In the genomic region with DNA sequence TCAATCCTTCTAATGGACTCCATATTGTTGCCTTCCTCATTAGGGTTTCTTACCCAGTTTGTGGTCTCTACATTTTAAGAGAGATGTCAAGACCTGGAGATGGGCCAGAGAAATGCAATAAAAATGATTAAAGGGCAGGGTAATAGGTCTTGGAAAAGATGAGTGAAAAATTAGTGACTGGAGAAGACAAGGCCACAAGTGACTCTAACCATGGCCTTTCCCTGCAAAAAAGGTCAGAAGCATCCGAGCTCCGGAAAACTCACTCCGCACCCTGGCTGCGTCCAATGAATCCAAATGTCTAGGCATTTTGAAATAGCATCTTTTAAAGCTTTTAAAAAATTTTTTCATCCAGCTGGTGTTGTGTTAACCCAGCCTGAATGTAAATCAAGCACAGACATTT, we compare ENCODE assay signal across 24 cellular contexts.
"Had no signal": no experiment of that assay in that cellular context is flagged by ENCODE, and none has a peak within 500 bp of the region (broad histone marks: within the 10 kb centered on the region; RNA-seq: fewer than 3 reads in every experiment).

No MANE protein-coding gene starts in this region.

- H3K27ac ChIP-seq: left ventricle myocardium inferior, ovary, right atrium auricular region, right lobe of liver, tibial nerve, uterus had no signal

- H3K9me3 Mint-ChIP-seq: mesothelial cell of epicardium, natural killer cell, type B pancreatic cell had no signal

- H3K27me3 ChIP-seq: ovary, right atrium auricular region, right lobe of liver, tibial nerve, uterus had no signal

- H3K9me3 ChIP-seq: ovary, right atrium auricular region, right lobe of liver, uterus had no signal

- H3K36me3 ChIP-seq: left ventricle myocardium inferior, ovary, right atrium auricular region, right lobe of liver, tibial nerve, uterus had no signal

- H3K36me3 Mint-ChIP-seq: mesothelial cell of epicardium; naive B cell; natural killer cell; stimulated activated memory B cell treated with anti-CD40 and anti-IgM and Interleukin-4, amounts not matched to agents 10 μg/mL and 1 μg/mL and 100 μg/mL, for 72 hours; type B pancreatic cell had no signal

- H3K27ac Mint-ChIP-seq: mesothelial cell of epicardium; natural killer cell; progenitor cell of endocrine pancreas; stimulated activated memory B cell treated with anti-CD40 and anti-IgM and Interleukin-4, amounts not matched to agents 10 μg/mL and 1 μg/mL and 100 μg/mL, for 72 hours; stimulated activated naive CD8-positive, alpha-beta T cell treated with anti-CD3 and anti-CD28 coated beads, Interleukin-15, amount 100 ng/mL, for 72 hours; type B pancreatic cell had no signal

- DNase-seq: islet precursor cell; left colon; left ventricle myocardium inferior; mesendoderm; naive B cell; natural killer cell; ovary; right lobe of liver; stimulated activated CD4-positive, alpha-beta T cell treated with anti-CD3 and anti-CD28 coated beads, Interleukin-1b, Interleukin-23, amount 100 ng/mL, for 48 hours; stimulated activated CD4-positive, alpha-beta T cell treated with anti-CD3 and anti-CD28 coated beads, Interleukin-2, amount 100 ng/mL, for 48 hours; stimulated activated CD4-positive, alpha-beta T cell treated with anti-CD3 and anti-CD28 coated beads, Interleukin-4, amount 100 ng/mL, for 4 hours; stimulated activated CD8-positive, alpha-beta memory T cell treated with anti-CD3 and anti-CD28 coated beads, Interleukin-4, amount 100 ng/mL, for 48 hours; stimulated activated naive CD4-positive, alpha-beta T cell treated with Interleukin-2 at 50 U/mL for 16 hours; stimulated activated naive CD8-positive, alpha-beta T cell treated with anti-CD3 and anti-CD28 coated beads, Interleukin-15, amount 100 ng/mL, for 72 hours; substantia nigra; uterus had no signal

- H3K27me3 Mint-ChIP-seq: naive B cell; progenitor cell of endocrine pancreas; stimulated activated memory B cell treated with anti-CD40 and anti-IgM and Interleukin-4, amounts not matched to agents 10 μg/mL and 1 μg/mL and 100 μg/mL, for 72 hours had no signal

- H3K4me1 Mint-ChIP-seq: mesothelial cell of epicardium; naive B cell; stimulated activated memory B cell treated with anti-CD40 and anti-IgM and Interleukin-4, amounts not matched to agents 10 μg/mL and 1 μg/mL and 100 μg/mL, for 72 hours; stimulated activated naive CD8-positive, alpha-beta T cell treated with anti-CD3 and anti-CD28 coated beads, Interleukin-15, amount 100 ng/mL, for 72 hours had no signal

- H3K4me3 Mint-ChIP-seq: mesothelial cell of epicardium; natural killer cell; stimulated activated memory B cell treated with anti-CD40 and anti-IgM and Interleukin-4, amounts not matched to agents 10 μg/mL and 1 μg/mL and 100 μg/mL, for 72 hours; stimulated activated naive CD8-positive, alpha-beta T cell treated with anti-CD3 and anti-CD28 coated beads, Interleukin-15, amount 100 ng/mL, for 72 hours; type B pancreatic cell had no signal

- ATAC-seq: left colon; natural killer cell; right lobe of liver; stimulated activated memory B cell treated with anti-CD40 and anti-IgM and Interleukin-4, amounts not matched to agents 10 μg/mL and 1 μg/mL and 100 μg/mL, for 72 hours; stimulated activated naive CD8-positive, alpha-beta T cell treated with anti-CD3 and anti-CD28 coated beads, Interleukin-15, amount 100 ng/mL, for 72 hours had no signal

- H3K4me1 ChIP-seq: left ventricle myocardium inferior, right atrium auricular region, right lobe of liver, tibial nerve, uterus had no signal

- H3K4me3 ChIP-seq: left ventricle myocardium inferior, lung, ovary, right atrium auricular region, right lobe of liver, smooth muscle cell, tibial nerve, uterus had no signal
